ENCODE assay signal across 9 cellular contexts in genomic region chr5:90557871-90558270, GRCh38. TPM values are rescaled to one million over a fixed set of nuclear protein-coding genes. Genes with fewer than 3 reads are reported as not detected.
A peak's percentile ranks its signal among the peaks of the same experiment; 100 is the strongest.
DNase-seq lines count a peak whose midpoint lies in the region; ATAC-seq and TF ChIP-seq lines count a peak whose summit lies in the region.
"Had no signal": no experiment of that assay in that cellular context is flagged by ENCODE, and none has a peak within 500 bp of the region (broad histone marks: within the 10 kb centered on the region; RNA-seq: fewer than 3 reads in every experiment).

No MANE protein-coding gene starts in this region.

- H3K36me3 ChIP-seq in Caco-2 (ENCODE audit: control insufficient read depth, insufficient read depth, low read length) = no peaks in the 10 kb centered on the region
- no peaks in the 10 kb centered on the region for H3K36me3 ChIP-seq in MM.1S (replicated peaks; ENCODE audit: insufficient read depth, low read length)
- H3K36me3 ChIP-seq in neural cell (ENCODE audit: insufficient read depth, low read length) = no peaks in the 10 kb centered on the region

- H3K27me3 Mint-ChIP-seq in Caco-2 (ENCODE audit: insufficient read depth, unreplicated experiment) = no peaks in the 10 kb centered on the region

- H3K9me3 ChIP-seq in Caco-2 = no peaks in the 10 kb centered on the region
- H3K9me3 ChIP-seq in MM.1S (replicated peaks; ENCODE audit: insufficient read depth, low read length) = no peaks in the 10 kb centered on the region
- H3K9me3 ChIP-seq in neural cell (ENCODE audit: low read length) = no peaks in the 10 kb centered on the region

- H3K36me3 Mint-ChIP-seq in Caco-2 (ENCODE audit: insufficient read depth, unreplicated experiment) = peaks cover 9% of the 10 kb centered on the region

- H3K79me2 ChIP-seq in MM.1S (ENCODE audit: low read length) (0 out of 2 replicates have a peak, but pooled peaks cover 3% of the 10 kb centered on the region), neural cell (replicated peaks; ENCODE audit: insufficient read depth, low read length) (peaks cover 22% of the 10 kb centered on the region)

- CTCF ChIA-PET in Caco-2 (lab: Charles Lee) = no interaction called here

- H3K9me3 Mint-ChIP-seq in Caco-2 (ENCODE audit: unreplicated experiment) = no peaks in the 10 kb centered on the region

- peak overlapping the region; percentile 70 for H3K27ac Mint-ChIP-seq in Caco-2 (ENCODE audit: unreplicated experiment)

- peaks cover 34% of the 10 kb centered on the region for H3K4me1 Mint-ChIP-seq in Caco-2 (ENCODE audit: low read depth, unreplicated experiment)

- H3K4me3 ChIP-seq in Caco-2 (ENCODE audit: low read depth, low read length) (peak overlapping the region; percentile 65), MM.1S (ENCODE audit: low read length) (peak overlapping the region; percentile 62), neural cell (ENCODE audit: low read length) (peak overlapping the region; percentile 73)

- H2AFZ ChIP-seq in MM.1S (ENCODE audit: low read length) (peak overlapping the region; percentile 62), neural cell (ENCODE audit: low read depth, low read length) (no peak overlapping the region)

- no peak for ATAC-seq in HG02852 (IDR thresholded peaks at IDR 0.05; ENCODE audit: unreplicated experiment)
- ATAC-seq in HG03095 (IDR thresholded peaks at IDR 0.05; ENCODE audit: unreplicated experiment) = no peak

- H4K20me1 ChIP-seq in MM.1S (ENCODE audit: insufficient read depth, low read length) (no peaks in the 10 kb centered on the region), neural cell (ENCODE audit: insufficient read depth) (no peaks in the 10 kb centered on the region)

- no peak for TF ChIP-seq RAD21 in neural cell (conservative IDR thresholded peaks at IDR 0.05)

- peak in 1 of 2 experiments; percentile 8 for DNase-seq in Caco-2
- DNase-seq in MM.1S = peak; percentile 19
- peak in 7 of 61 donors; percentile 2 to 38 (median 24) for DNase-seq in caudate nucleus (lab: John Stamatoyannopoulos, UW)
- no peak for DNase-seq in NK-92 (lab: John Stamatoyannopoulos, UW; ENCODE audit: unreplicated experiment)
- DNase-seq in RPMI8226 = no peak

- H3K4me2 ChIP-seq in MM.1S (ENCODE audit: low read depth, low read length) = peak overlapping the region; percentile 67
- peak overlapping the region; percentile 99 for H3K4me2 ChIP-seq in neural cell (ENCODE audit: low read length)

- H3F3A ChIP-seq in MM.1S (ENCODE audit: insufficient read depth, low read length) = no peaks in the 10 kb centered on the region
- no peaks in the 10 kb centered on the region for H3F3A ChIP-seq in neural cell (ENCODE audit: insufficient read depth, low read length, poor library complexity, severe bottlenecking)

- H3K4me3 Mint-ChIP-seq in Caco-2 (ENCODE audit: unreplicated experiment) = peak overlapping the region; percentile 93

- H3K27me3 ChIP-seq in Caco-2 (replicated peaks; ENCODE audit: control insufficient read depth, insufficient read depth, low read length) = no peaks in the 10 kb centered on the region
- H3K27me3 ChIP-seq in MM.1S (replicated peaks; ENCODE audit: insufficient read depth, low read length) = no peaks in the 10 kb centered on the region
- H3K27me3 ChIP-seq in neural cell (ENCODE audit: insufficient read depth, low read depth, low read length) = peaks cover 30% of the 10 kb centered on the region

- H3K4me1 ChIP-seq in Caco-2 (peaks cover 22% of the 10 kb centered on the region), MM.1S (ENCODE audit: low read length) (peaks cover 8% of the 10 kb centered on the region; the same call in 1 of the 2 replicates)

- POLR2A ChIA-PET in Caco-2 (lab: Charles Lee) = no interaction called here

- peak overlapping the region; percentile 18; the same call in 1 of the 2 replicates for H3K9ac ChIP-seq in MM.1S (ENCODE audit: low read length)
- peak overlapping the region; percentile 43 for H3K9ac ChIP-seq in neural cell (ENCODE audit: low read length)

- H3K27ac ChIP-seq in MM.1S (ENCODE audit: low read length) (no peak overlapping the region), caudate nucleus (ENCODE audit: low read depth, low read length) (peak overlapping the region; percentile 64), neural cell (ENCODE audit: low read length) (no peak overlapping the region)

- H3K9me2 ChIP-seq in MM.1S (replicated peaks; ENCODE audit: insufficient read depth, low read length) (no peaks in the 10 kb centered on the region), neural cell (ENCODE audit: insufficient read depth, low read length) (no peaks in the 10 kb centered on the region)

- TF ChIP-seq CTCF in Caco-2 (IDR thresholded peaks at IDR 0.05; ENCODE audit: insufficient read depth in 1 of 2, low read depth in 1 of 2, low read length in 1 of 2, severe bottlenecking in 1 of 2, unreplicated experiment in 1 of 2) = no peak
- TF ChIP-seq CTCF in MM.1S (IDR thresholded peaks at IDR 0.05; ENCODE audit: low read length) = no peak
- no peak for TF ChIP-seq CTCF in neural cell (IDR thresholded peaks at IDR 0.05; ENCODE audit: poor library complexity, severe bottlenecking)

- TSS peak; percentile 62 for BruUV-seq in Caco-2 (replicated peaks; lab: Mats Ljungman, UMichigan)

- TF ChIP-seq EP300 in neural cell (conservative IDR thresholded peaks at IDR 0.05; ENCODE audit: poor library complexity, severe bottlenecking) = no peak

- intact Hi-C loops in Caco-2 (cut with micrococcal nuclease; ENCODE audit: unreplicated experiment) = loop anchor here (1.0 to 10.0 kb wide), 5 partner anchors 10 to 253 kb away; no protein-coding TSS in a partner anchor

TF ChIP-seq in neural cell, 6 proteins besides CTCF, POLR2A, EP300 and RAD21:
- TF ChIP-seq TAF1 (IDR thresholded peaks at IDR 0.05; ENCODE audit: low read depth) (no peak), POLR2AphosphoS5 (IDR thresholded peaks at IDR 0.05) (no peak), MXI1 (conservative IDR thresholded peaks at IDR 0.05; ENCODE audit: poor library complexity, severe bottlenecking) (no peak), SMC3 (conservative IDR thresholded peaks at IDR 0.05; ENCODE audit: poor library complexity) (no peak), EZH2 (IDR thresholded peaks at IDR 0.05; ENCODE audit: borderline replicate concordance, insufficient read depth, low read length, poor library complexity, severe bottlenecking) (no peak)
- TF ChIP-seq, protein P1, sequence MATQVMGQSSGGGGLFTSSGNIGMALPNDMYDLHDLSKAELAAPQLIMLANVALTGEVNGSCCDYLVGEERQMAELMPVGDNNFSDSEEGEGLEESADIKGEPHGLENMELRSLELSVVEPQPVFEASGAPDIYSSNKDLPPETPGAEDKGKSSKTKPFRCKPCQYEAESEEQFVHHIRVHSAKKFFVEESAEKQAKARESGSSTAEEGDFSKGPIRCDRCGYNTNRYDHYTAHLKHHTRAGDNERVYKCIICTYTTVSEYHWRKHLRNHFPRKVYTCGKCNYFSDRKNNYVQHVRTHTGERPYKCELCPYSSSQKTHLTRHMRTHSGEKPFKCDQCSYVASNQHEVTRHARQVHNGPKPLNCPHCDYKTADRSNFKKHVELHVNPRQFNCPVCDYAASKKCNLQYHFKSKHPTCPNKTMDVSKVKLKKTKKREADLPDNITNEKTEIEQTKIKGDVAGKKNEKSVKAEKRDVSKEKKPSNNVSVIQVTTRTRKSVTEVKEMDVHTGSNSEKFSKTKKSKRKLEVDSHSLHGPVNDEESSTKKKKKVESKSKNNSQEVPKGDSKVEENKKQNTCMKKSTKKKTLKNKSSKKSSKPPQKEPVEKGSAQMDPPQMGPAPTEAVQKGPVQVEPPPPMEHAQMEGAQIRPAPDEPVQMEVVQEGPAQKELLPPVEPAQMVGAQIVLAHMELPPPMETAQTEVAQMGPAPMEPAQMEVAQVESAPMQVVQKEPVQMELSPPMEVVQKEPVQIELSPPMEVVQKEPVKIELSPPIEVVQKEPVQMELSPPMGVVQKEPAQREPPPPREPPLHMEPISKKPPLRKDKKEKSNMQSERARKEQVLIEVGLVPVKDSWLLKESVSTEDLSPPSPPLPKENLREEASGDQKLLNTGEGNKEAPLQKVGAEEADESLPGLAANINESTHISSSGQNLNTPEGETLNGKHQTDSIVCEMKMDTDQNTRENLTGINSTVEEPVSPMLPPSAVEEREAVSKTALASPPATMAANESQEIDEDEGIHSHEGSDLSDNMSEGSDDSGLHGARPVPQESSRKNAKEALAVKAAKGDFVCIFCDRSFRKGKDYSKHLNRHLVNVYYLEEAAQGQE (IDR thresholded peaks at IDR 0.05; ENCODE audit: borderline replicate concordance) = no peak

RNA-seq across cellular contexts. Expression of gene ADGRV1, which starts 0.7 kb away (rescaled TPM):
- total RNA-seq in Caco-2 (2022) = 23.2 and 31.1 TPM in 2 replicates
- polyA plus RNA-seq in neural cell = 3.3 and 3.7 TPM in 2 replicates
- polyA minus RNA-seq in neural cell = 20.2 and 34.6 TPM in 2 replicates
- total RNA-seq: G401 had no signal

RNA-seq across cellular contexts. Expression of gene LYSMD3, which starts 28.5 kb away (rescaled TPM):
- 13.9 and 15.3 TPM in 2 replicates for total RNA-seq in Caco-2 (2022)
- 10.3 and 11.1 TPM in 2 replicates for polyA plus RNA-seq in neural cell
- 22.2 and 27.3 TPM in 2 replicates for polyA minus RNA-seq in neural cell
